Comparison of ENCODE assay signal across 1 cellular context in genomic region chr2:139478191-139478914, GRCh38.
TF ChIP-seq lines count a peak whose summit lies in the region.

No MANE protein-coding gene starts in this region.

TF ChIP-seq in HEK293, 187 proteins besides CTCF, POLR2A, EP300 and RAD21 (continued from another document):
- TF ChIP-seq ZSCAN5A (tag by site-specific recombination; IDR thresholded peaks at IDR 0.05) (no peak), ZNF501 (tag by site-specific recombination; IDR thresholded peaks at IDR 0.05) (no peak), ZNF423 (tag by site-specific recombination; IDR thresholded peaks at IDR 0.05) (no peak), ZNF350 (tag by site-specific recombination; IDR thresholded peaks at IDR 0.05) (no peak), ZEB2 (tag by site-specific recombination; IDR thresholded peaks at IDR 0.05) (0 out of 2 replicates have a peak, but pooled peaks have one; percentile 48), ZNF311 (tag by site-specific recombination; IDR thresholded peaks at IDR 0.05; ENCODE audit: borderline replicate concordance) (no peak), ZBTB26 (tag by site-specific recombination; optimal IDR thresholded peaks at IDR 0.05) (no peak), ZNF248 (tag by site-specific recombination; IDR thresholded peaks at IDR 0.05) (no peak)
